Comparison of ENCODE assay signal across 1 cellular context in genomic region chr22:37196539-37197450, GRCh38.
TF ChIP-seq lines count a peak whose summit lies in the region.

No MANE protein-coding gene starts in this region.

TF ChIP-seq in HepG2, 621 proteins besides CTCF, POLR2A, EP300 and RAD21 (continues in another document):
- TF ChIP-seq ZNF263 (CRISPR knock-in tag; IDR thresholded peaks at IDR 0.05): peak; percentile 73; the same call in 1 of the 2 replicates
- peak; percentile 66 for TF ChIP-seq ZNF687 (CRISPR knock-in tag; IDR thresholded peaks at IDR 0.05)
- no peak for TF ChIP-seq TCF12 (IDR thresholded peaks at IDR 0.05)
- TF ChIP-seq TCF12 (CRISPR knock-in tag; IDR thresholded peaks at IDR 0.05): no peak
- TF ChIP-seq ZSCAN30 (CRISPR knock-in tag; IDR thresholded peaks at IDR 0.05): no peak
- 0 out of 2 replicates have a peak, but pooled peaks have one; percentile 1 for TF ChIP-seq FOXK1 (CRISPR knock-in tag; IDR thresholded peaks at IDR 0.05; ENCODE audit: borderline replicate concordance, low read depth)
- TF ChIP-seq ZNF280B (CRISPR knock-in tag; IDR thresholded peaks at IDR 0.05; ENCODE audit: borderline replicate concordance): 0 out of 2 replicates have a peak, but pooled peaks have one; percentile 38
- TF ChIP-seq ZNF329 (CRISPR knock-in tag; IDR thresholded peaks at IDR 0.05; ENCODE audit: low read depth): no peak
- no peak for TF ChIP-seq TERF1 (CRISPR knock-in tag; IDR thresholded peaks at IDR 0.05)
- no peak for TF ChIP-seq ADNP (CRISPR knock-in tag; IDR thresholded peaks at IDR 0.05)
- TF ChIP-seq MTF1 (CRISPR knock-in tag; IDR thresholded peaks at IDR 0.05): no peak
- TF ChIP-seq PPARG (CRISPR knock-in tag; conservative IDR thresholded peaks at IDR 0.05): peak; percentile 54; the same call in 1 of the 2 replicates
- TF ChIP-seq IRF1 (CRISPR knock-in tag; IDR thresholded peaks at IDR 0.05; ENCODE audit: low read depth): no peak
- TF ChIP-seq DPF2 (CRISPR knock-in tag; IDR thresholded peaks at IDR 0.05; ENCODE audit: borderline replicate concordance, low read depth): peak; percentile 45; the same call in 1 of the 2 replicates
- TF ChIP-seq AGO1 (IDR thresholded peaks at IDR 0.05; ENCODE audit: low read depth, low read length, poor library complexity, severe bottlenecking): no peak
- 0 out of 2 replicates have a peak, but pooled peaks have one; percentile 13 for TF ChIP-seq ZNF724P (CRISPR knock-in tag; IDR thresholded peaks at IDR 0.05; ENCODE audit: borderline replicate concordance)
- peak; percentile 22; the same call in 1 of the 2 replicates for TF ChIP-seq ZMYM2 (CRISPR knock-in tag; IDR thresholded peaks at IDR 0.05)
- no peak for TF ChIP-seq ZXDC (CRISPR knock-in tag; IDR thresholded peaks at IDR 0.05)
- TF ChIP-seq SALL2 (CRISPR knock-in tag; IDR thresholded peaks at IDR 0.05): no peak
- 0 out of 2 replicates have a peak, but pooled peaks have one; percentile 34 for TF ChIP-seq ZNF607 (CRISPR knock-in tag; IDR thresholded peaks at IDR 0.05; ENCODE audit: borderline replicate concordance)
- TF ChIP-seq RXRA (CRISPR knock-in tag; IDR thresholded peaks at IDR 0.05): peak; percentile 86
- TF ChIP-seq CEBPB (IDR thresholded peaks at IDR 0.05; ENCODE audit: borderline replicate concordance, low read depth, low read length): no peak
- no peak for TF ChIP-seq MNT (IDR thresholded peaks at IDR 0.05)
- 0 out of 2 replicates have a peak, but pooled peaks have one; percentile 23 for TF ChIP-seq ZNF878 (CRISPR knock-in tag; IDR thresholded peaks at IDR 0.05)
- TF ChIP-seq RNF219 (CRISPR knock-in tag; IDR thresholded peaks at IDR 0.05): no peak
- no peak for TF ChIP-seq ZNF580 (CRISPR knock-in tag; IDR thresholded peaks at IDR 0.05; ENCODE audit: borderline replicate concordance, low read depth)
- no peak for TF ChIP-seq HOXD1 (CRISPR knock-in tag; IDR thresholded peaks at IDR 0.05)
- TF ChIP-seq ESRRA (CRISPR knock-in tag; IDR thresholded peaks at IDR 0.05; ENCODE audit: low read depth): peak; percentile 77; the same call in 1 of the 2 replicates
- TF ChIP-seq ARID4A (CRISPR knock-in tag; IDR thresholded peaks at IDR 0.05; ENCODE audit: borderline replicate concordance): peak; percentile 67
- TF ChIP-seq NR2F6 (IDR thresholded peaks at IDR 0.05): peak; percentile 76
- TF ChIP-seq NR2F6 (CRISPR knock-in tag; IDR thresholded peaks at IDR 0.05): peak; percentile 78
- TF ChIP-seq HMGXB4 (CRISPR knock-in tag; IDR thresholded peaks at IDR 0.05; ENCODE audit: borderline replicate concordance in 1 of 2, low read depth in 1 of 2): peak in 1 of 2 experiments; percentile 42; a peak in 2 of 4 replicates
- no peak for TF ChIP-seq ZNF619 (CRISPR knock-in tag; IDR thresholded peaks at IDR 0.05)
- TF ChIP-seq NCOA5 (CRISPR knock-in tag; IDR thresholded peaks at IDR 0.05): no peak
- TF ChIP-seq SRSF9 (IDR thresholded peaks at IDR 0.05; ENCODE audit: borderline replicate concordance, insufficient read depth, low read depth, low read length, poor library complexity, severe bottlenecking): no peak
- TF ChIP-seq RCOR2 (CRISPR knock-in tag; IDR thresholded peaks at IDR 0.05): 0 out of 2 replicates have a peak, but pooled peaks have one; percentile 49
